In the genomic region with DNA sequence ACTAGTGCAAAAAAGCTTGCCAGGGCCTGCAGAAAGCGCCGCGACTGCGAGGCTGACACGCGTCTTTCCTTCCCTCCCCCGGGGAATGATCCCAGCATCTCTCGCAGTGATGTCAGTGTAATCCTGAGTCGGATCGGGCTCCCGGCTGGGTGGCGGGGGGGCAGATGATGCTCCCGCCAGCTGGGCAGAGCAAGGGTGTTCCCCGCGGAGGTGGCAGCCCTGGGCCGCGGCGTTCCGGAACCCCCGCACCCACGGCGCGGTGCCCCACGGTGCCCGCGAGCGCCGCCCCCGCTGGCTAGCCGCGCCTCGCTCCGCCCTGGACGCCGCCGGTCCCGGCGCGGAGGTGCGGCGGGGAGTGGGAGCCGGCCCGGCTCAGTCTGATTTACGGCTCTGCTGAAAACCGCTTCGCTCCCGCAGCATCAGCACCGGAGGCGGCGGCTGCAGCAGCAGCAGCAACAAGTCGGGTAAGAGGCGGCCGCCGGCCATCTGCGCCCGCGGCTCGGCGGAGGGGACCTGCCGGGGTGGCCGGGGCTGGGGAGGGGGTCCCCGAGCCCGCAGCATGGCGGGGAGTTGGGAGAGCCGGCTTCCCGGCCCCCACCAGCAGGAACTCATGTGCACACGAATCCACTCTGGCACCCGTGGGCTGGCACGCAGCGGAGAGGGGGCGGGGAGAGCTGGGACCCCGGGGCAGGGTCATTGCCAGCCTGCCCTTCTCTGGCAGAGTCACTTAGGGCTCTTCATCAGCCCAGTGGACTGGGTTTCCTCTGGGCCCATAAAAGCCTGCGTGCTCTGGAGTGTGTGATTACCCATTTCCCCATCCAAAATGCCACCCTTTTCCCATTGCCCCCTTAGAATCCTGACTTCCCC, we compare ENCODE assay signal across 8 cellular contexts. TPM values are rescaled to one million over a fixed set of nuclear protein-coding genes. Genes with fewer than 3 reads are reported as not detected.
DNase-seq lines count a peak whose midpoint lies in the region; ATAC-seq lines count a peak whose summit lies in the region.

A gene with protein sequence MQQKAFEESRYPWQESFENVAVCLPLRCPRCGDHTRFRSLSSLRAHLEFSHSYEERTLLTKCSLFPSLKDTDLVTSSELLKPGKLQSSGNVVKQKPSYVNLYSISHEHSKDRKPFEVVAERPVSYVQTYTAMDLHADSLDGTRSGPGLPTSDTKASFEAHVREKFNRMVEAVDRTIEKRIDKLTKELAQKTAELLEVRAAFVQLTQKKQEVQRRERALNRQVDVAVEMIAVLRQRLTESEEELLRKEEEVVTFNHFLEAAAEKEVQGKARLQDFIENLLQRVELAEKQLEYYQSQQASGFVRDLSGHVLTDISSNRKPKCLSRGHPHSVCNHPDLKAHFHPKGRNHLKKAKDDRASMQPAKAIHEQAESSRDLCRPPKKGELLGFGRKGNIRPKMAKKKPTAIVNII (plus strand): TSS at position 375 of the 867 bp plus-strand sequence. CDS start 1,825 bp downstream, outside the sequence.

- DNase-seq in DMS53 (lab: John Stamatoyannopoulos, UW), result peak; percentile 83
- DNase-seq in M059J (ENCODE audit: low read depth), result peak; percentile 52
- peak; percentile 41 for DNase-seq in activated T-cell treated with anti-CD3 and anti-CD28 coated beads for 48 hours (ENCODE audit: low read depth)
- peak; percentile 56 for DNase-seq in myocyte (ENCODE audit: low read depth)
- peak; percentile 10 for DNase-seq in stromal cell of bone marrow (ENCODE audit: low read depth)
- DNase-seq in NCI-H1092 (lab: John Stamatoyannopoulos, UW), result no peak

- ATAC-seq in esophagus mucosa (peak; percentile 49), HG03280 (IDR thresholded peaks at IDR 0.05; ENCODE audit: unreplicated experiment) (no peak)

RNA-seq across cellular contexts. Expression of the gene that starts here (rescaled TPM):
- total RNA-seq in M059J (2014; rRNA removed; shearing (Covaris generic)), result 2.9 and 3.2 TPM in 2 replicates
- 5.2 TPM for total RNA-seq in esophagus mucosa
- 1.4 and 2.9 TPM in 2 replicates for total RNA-seq in myocyte
- polyA plus RNA-seq in myocyte (2012), result 11.5 TPM
